20 cellular contexts compared by ENCODE assay signal in the genomic region with DNA sequence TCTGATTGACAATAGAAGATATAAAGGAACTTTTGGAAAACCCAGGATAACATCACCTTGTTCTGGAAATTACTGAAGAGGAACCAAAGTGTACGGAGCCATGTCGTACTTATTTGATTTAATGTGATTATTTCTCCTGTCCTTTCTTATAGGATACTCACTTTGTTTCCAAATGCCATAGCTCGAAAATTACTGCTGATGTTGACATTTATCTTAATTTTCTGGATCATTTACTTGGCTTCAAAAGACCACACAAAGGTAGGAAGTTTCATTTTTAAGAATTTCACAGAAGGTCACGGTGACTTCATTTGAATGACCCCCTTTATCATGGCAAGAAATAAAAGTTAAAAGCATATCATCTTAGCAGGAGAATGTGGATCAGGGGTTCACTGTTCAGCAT. TPM values are rescaled to one million over a fixed set of nuclear protein-coding genes. Genes with fewer than 3 reads are reported as not detected.
"Had no signal": no experiment of that assay in that cellular context is flagged by ENCODE, and none has a peak within 500 bp of the region (broad histone marks: within the 10 kb centered on the region; RNA-seq: fewer than 3 reads in every experiment).

No MANE protein-coding gene starts in this region.

- H3K9me3 ChIP-seq: SJSA1 had no signal

- H3K4me3 ChIP-seq: MG63, SJSA1, SK-N-MC had no signal

- DNase-seq: Karpas-422, KG1, MG63, NCI-H1092 treated with DMSO at 0.1 percent for 48 hours, NCI-H1436, NCI-H187, NCI-H2029, NCI-H2081 treated with DMSO at 0.1 percent for 48 hours, NCI-H2171 treated with DMSO at 0.1 percent for 48 hours, NCI-H345, NCI-H446 treated with DMSO at 0.1 percent for 48 hours, NCI-H510A treated with DMSO at 0.1 percent for 48 hours, NCI-H526, NCI-H748 treated with DMSO at 0.1 percent for 48 hours, Right ventricle myocardium superior, RPMI8226, SIG-M5 had no signal

- H3K27me3 ChIP-seq: MG63, SJSA1 had no signal

- H3K27ac ChIP-seq: SJSA1, SK-N-MC had no signal

- H3K36me3 ChIP-seq: MG63, SJSA1 had no signal

RNA-seq across cellular contexts. Expression of a gene that starts 1.2 kb away (rescaled TPM):
- total RNA-seq: HT1080, Right ventricle myocardium superior had no signal
